In genomic region chr13:44300895-44301638, GRCh38 we compare ENCODE assay signal across 8 cellular contexts.
A peak's percentile ranks its signal among the peaks of the same experiment; 100 is the strongest.
DNase-seq lines count a peak whose midpoint lies in the region; ATAC-seq and TF ChIP-seq lines count a peak whose summit lies in the region.

No MANE protein-coding gene starts in this region.

- H3K9me3 ChIP-seq in CD4-positive, alpha-beta memory T cell (ENCODE audit: control insufficient read depth in 1 of 2, low read length in 2 of 2), result no peaks in the 10 kb centered on the region

- no peak overlapping the region for H3K27ac ChIP-seq in CD4-positive, alpha-beta memory T cell (ENCODE audit: low read depth, low read length)

- H3K4me1 Mint-ChIP-seq in CD4-positive, alpha-beta memory T cell, result peaks cover 0 to 5% (median 3%) of the 10 kb centered on the region in 4 donors

- no peaks in the 10 kb centered on the region for H3K36me3 ChIP-seq in CD4-positive, alpha-beta memory T cell (ENCODE audit: insufficient read depth, low read length)

- H3K27ac Mint-ChIP-seq in CD4-positive, alpha-beta memory T cell, result no peak overlapping the region

- H3K9me3 Mint-ChIP-seq in CD4-positive, alpha-beta memory T cell, result peaks cover 0 to 5% (median 0%) of the 10 kb centered on the region in 8 donors

- intact Hi-C loops in CD4-positive, alpha-beta memory T cell (cut with micrococcal nuclease), result no loop called here

- peak; percentile 68 for ATAC-seq in HG02973 (IDR thresholded peaks at IDR 0.05; ENCODE audit: unreplicated experiment)

- no peaks in the 10 kb centered on the region for H3K27me3 ChIP-seq in CD4-positive, alpha-beta memory T cell (ENCODE audit: insufficient read depth, low read length)

- POLR2A ChIA-PET in CD4-positive, alpha-beta memory T cell (lab: Charles Lee; ENCODE audit: partially characterized antibody), result no interaction called here

- peaks cover 8 to 30% of the 10 kb centered on the region in 2 donors for H3K27me3 Mint-ChIP-seq in CD4-positive, alpha-beta memory T cell

- no peak overlapping the region for H3K4me3 Mint-ChIP-seq in CD4-positive, alpha-beta memory T cell

- TF ChIP-seq CTCF in epithelial cell of proximal tubule (conservative IDR thresholded peaks at IDR 0.05; ENCODE audit: low read depth, low read length), result no peak
- no peak for TF ChIP-seq CTCF in retinal pigment epithelial cell (conservative IDR thresholded peaks at IDR 0.05; ENCODE audit: low read depth, low read length)

- H3K4me1 ChIP-seq in CD4-positive, alpha-beta memory T cell (ENCODE audit: insufficient read depth, low read length), result peaks cover under 1% of the 10 kb centered on the region

- CTCF ChIA-PET in CD4-positive, alpha-beta memory T cell (lab: Charles Lee; ENCODE audit: partially characterized antibody), result no interaction called here

- DNase-seq in stimulated activated CD4-positive, alpha-beta T cell treated with anti-CD3 and anti-CD28 coated beads, Interleukin-1b, Interleukin-23, amount 100 ng/mL, for 48 hours, result peak; percentile 36
- no peak for DNase-seq in stimulated activated CD4-positive, alpha-beta T cell treated with anti-CD3 and anti-CD28 coated beads, Interleukin-12 subunit alpha, Interleukin-12 subunit beta, amount 100 ng/mL, for 4 hours
- DNase-seq in NCI-H446 treated with DMSO at 0.1 percent for 48 hours (lab: John Stamatoyannopoulos, UW) (peak; percentile 72), epithelial cell of proximal tubule (ENCODE audit: low read depth) (peak; percentile 97), retinal pigment epithelial cell (ENCODE audit: low read depth) (peak; percentile 85), occipital lobe (lab: John Stamatoyannopoulos, UW) (no peak)
- no peak for DNase-seq in CD4-positive, alpha-beta memory T cell

- no peaks in the 10 kb centered on the region for H3K36me3 Mint-ChIP-seq in CD4-positive, alpha-beta memory T cell

- no peak overlapping the region for H3K4me3 ChIP-seq in epithelial cell of proximal tubule (ENCODE audit: low read depth, low read length)
- no peak overlapping the region for H3K4me3 ChIP-seq in retinal pigment epithelial cell (ENCODE audit: low read length)
- H3K4me3 ChIP-seq in CD4-positive, alpha-beta memory T cell (ENCODE audit: low read length in 2 of 2), result no peak overlapping the region

Comparison
In these comparisons a context has a peak if more than half of its experiments do, and no peak if none do; other contexts are left out.
1. DNase-seq: peak in stimulated activated CD4-positive, alpha-beta T cell treated with anti-CD3 and anti-CD28 coated beads, Interleukin-1b, Interleukin-23, amount 100 ng/mL, for 48 hours (single experiment), NCI-H446 treated with DMSO at 0.1 percent for 48 hours (single experiment), epithelial cell of proximal tubule (single experiment) and retinal pigment epithelial cell (single experiment); none in stimulated activated CD4-positive, alpha-beta T cell treated with anti-CD3 and anti-CD28 coated beads, Interleukin-12 subunit alpha, Interleukin-12 subunit beta, amount 100 ng/mL, for 4 hours (single experiment), occipital lobe (single experiment) and CD4-positive, alpha-beta memory T cell (0 of 5).